26 cellular contexts compared by ENCODE assay signal in the genomic region with DNA sequence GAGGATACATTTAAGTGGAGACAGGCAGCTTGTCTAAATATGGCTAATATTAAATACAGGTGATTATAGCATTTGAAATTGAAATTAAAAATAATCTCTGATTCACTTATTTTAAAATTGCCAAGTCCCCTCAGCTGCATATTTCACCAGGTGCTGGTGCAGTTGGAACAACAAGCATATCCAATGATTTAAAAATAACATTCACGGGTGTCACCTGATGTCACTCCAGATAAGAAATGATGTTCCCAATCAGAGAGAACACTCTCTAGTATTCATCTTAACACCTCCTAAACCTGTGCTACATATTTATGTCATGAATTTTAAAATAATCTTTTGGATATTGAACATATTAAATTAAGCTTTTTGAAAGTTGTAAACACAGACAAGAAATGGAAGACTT.
"Had no signal": no experiment of that assay in that cellular context is flagged by ENCODE, and none has a peak within 500 bp of the region (broad histone marks: within the 10 kb centered on the region; RNA-seq: fewer than 3 reads in every experiment).

No MANE protein-coding gene starts in this region.

- H3K79me2 ChIP-seq: parathyroid adenoma had no signal

- ATAC-seq: natural killer cell; right cardiac atrium; right lobe of liver; stimulated activated effector memory CD8-positive, alpha-beta T cell treated with anti-CD3 and anti-CD28 coated beads, Interleukin-12 subunit alpha, Interleukin-12 subunit beta, amount 100 ng/mL, for 72 hours; stimulated activated naive B cell treated with anti-CD40 and anti-IgM and Interleukin-4, amounts not matched to agents 10 μg/mL and 1 μg/mL and 100 μg/mL, for 72 hours had no signal

- DNase-seq: natural killer cell; occipital lobe; ovary; posterior cingulate gyrus; psoas muscle; right cardiac atrium; right lobe of liver; sigmoid colon; small intestine; stimulated activated CD4-positive, alpha-beta T cell treated with anti-CD3 and anti-CD28 coated beads, Interleukin-15, amount 100 ng/mL, for 24 hours; stimulated activated CD4-positive, alpha-beta T cell treated with anti-CD3 and anti-CD28 coated beads, Interleukin-2, amount 100 ng/mL, for 24 hours; stimulated activated CD4-positive, alpha-beta T cell treated with anti-CD3 and anti-CD28 coated beads, Interleukin-2, amount 100 ng/mL, for 48 hours; stimulated activated CD4-positive, alpha-beta T cell treated with anti-CD3 and anti-CD28 coated beads, Interleukin-4, amount 100 ng/mL, for 24 hours; stimulated activated naive B cell treated with anti-CD40 and anti-IgM and Interleukin-4, amounts not matched to agents 10 μg/mL and 1 μg/mL and 100 μg/mL, for 72 hours; stimulated activated naive CD4-positive, alpha-beta T cell treated with Interleukin-2 at 50 U/mL for 16 hours; stomach; thyroid gland; trophoblast cell; upper lobe of left lung had no signal

- H3K4me3 ChIP-seq: neural progenitor cell, ovary, psoas muscle, right lobe of liver, sigmoid colon, stomach, thoracic aorta, thyroid gland, tibial nerve, upper lobe of left lung, vagina had no signal

- H3K36me3 ChIP-seq: neural progenitor cell, ovary, right lobe of liver, sigmoid colon, stomach, thoracic aorta, thyroid gland, tibial nerve, upper lobe of left lung, vagina had no signal

- H3K9ac ChIP-seq: neural progenitor cell, parathyroid adenoma had no signal

- FAIRE-seq: small intestine, urothelium cell line had no signal

- H3K4me2 ChIP-seq: neural progenitor cell had no signal

- H2AFZ ChIP-seq: neural progenitor cell, parathyroid adenoma had no signal

- H3K9me3 ChIP-seq: ovary, psoas muscle, right lobe of liver, sigmoid colon, stomach, thoracic aorta, thyroid gland, upper lobe of left lung, vagina had no signal

- H3K4me1 ChIP-seq: neural progenitor cell, parathyroid adenoma, right lobe of liver, sigmoid colon, stomach, thyroid gland, tibial nerve, upper lobe of left lung, vagina had no signal

- H3K27me3 ChIP-seq: neural progenitor cell, ovary, sigmoid colon, stomach, thyroid gland, tibial nerve, upper lobe of left lung, vagina had no signal

- H3K27ac ChIP-seq: neural progenitor cell, ovary, parathyroid adenoma, psoas muscle, right lobe of liver, sigmoid colon, stomach, thoracic aorta, thyroid gland, tibial nerve, upper lobe of left lung, vagina had no signal
